18 cellular contexts compared by ENCODE assay signal in genomic region chr2:74017181-74017580, GRCh38. TPM values are rescaled to one million over a fixed set of nuclear protein-coding genes. Genes with fewer than 3 reads are reported as not detected.
DNase-seq lines count a peak whose midpoint lies in the region; ATAC-seq lines count a peak whose summit lies in the region.
"Had no signal": no experiment of that assay in that cellular context is flagged by ENCODE, and none has a peak within 500 bp of the region (broad histone marks: within the 10 kb centered on the region; RNA-seq: fewer than 3 reads in every experiment).

No MANE protein-coding gene starts in this region.

- H3K4me1 Mint-ChIP-seq in immature natural killer cell, result peaks cover 50 to 71% of the 10 kb centered on the region in 2 donors
- peaks cover 25% of the 10 kb centered on the region for H3K4me1 Mint-ChIP-seq in activated T-helper 2 cell treated with anti-CD3 and anti-CD28 coated beads, Interferon-gamma antibody, Interleukin-2, Interleukin-4, amounts not matched to agents 10 μg/mL and 5 μg/mL and 100 μg/mL, durations not matched to agents 14 hours and 24 hours and 36 hours (ENCODE audit: low read depth)

- intact Hi-C loops in activated T-helper 2 cell treated with anti-CD3 and anti-CD28 coated beads, Interferon-gamma antibody, Interleukin-2, Interleukin-4, amounts not matched to agents 10 μg/mL and 5 μg/mL and 100 μg/mL, durations not matched to agents 14 hours and 24 hours and 36 hours (cut with micrococcal nuclease), result no loop called here

- H3K27me3 Mint-ChIP-seq in immature natural killer cell (ENCODE audit: low read depth in 3 of 3), result peaks cover 0 to 2% (median 0%) of the 10 kb centered on the region in 3 donors
- no peaks in the 10 kb centered on the region for H3K27me3 Mint-ChIP-seq in activated T-helper 2 cell treated with anti-CD3 and anti-CD28 coated beads, Interferon-gamma antibody, Interleukin-2, Interleukin-4, amounts not matched to agents 10 μg/mL and 5 μg/mL and 100 μg/mL, durations not matched to agents 14 hours and 24 hours and 36 hours (ENCODE audit: low read depth)
- H3K27me3 Mint-ChIP-seq: dendritic cell treated with granulocyte-macrophage colony-stimulating factor and Interleukin-4, amounts not matched to agents 40 ng/mL and 50 ng/mL, for 4 days had no signal

- no peaks in the 10 kb centered on the region for H3K9me3 Mint-ChIP-seq in immature natural killer cell
- H3K9me3 Mint-ChIP-seq in activated T-helper 2 cell treated with anti-CD3 and anti-CD28 coated beads, Interferon-gamma antibody, Interleukin-2, Interleukin-4, amounts not matched to agents 10 μg/mL and 5 μg/mL and 100 μg/mL, durations not matched to agents 14 hours and 24 hours and 36 hours, result no peaks in the 10 kb centered on the region
- H3K9me3 Mint-ChIP-seq: dendritic cell treated with granulocyte-macrophage colony-stimulating factor and Interleukin-4, amounts not matched to agents 40 ng/mL and 50 ng/mL, for 4 days; GM23338 had no signal

- H3K4me3 Mint-ChIP-seq in immature natural killer cell, result peak overlapping the region; percentile 21 to 59 (median 31)
- no peak overlapping the region for H3K4me3 Mint-ChIP-seq in activated T-helper 2 cell treated with anti-CD3 and anti-CD28 coated beads, Interferon-gamma antibody, Interleukin-2, Interleukin-4, amounts not matched to agents 10 μg/mL and 5 μg/mL and 100 μg/mL, durations not matched to agents 14 hours and 24 hours and 36 hours (ENCODE audit: low read depth)
- H3K4me3 Mint-ChIP-seq: dendritic cell treated with granulocyte-macrophage colony-stimulating factor and Interleukin-4, amounts not matched to agents 40 ng/mL and 50 ng/mL, for 4 days; GM23338 had no signal

- H3K36me3 Mint-ChIP-seq in immature natural killer cell, result peaks cover 0 to 3% (median 0%) of the 10 kb centered on the region in 3 donors
- H3K36me3 Mint-ChIP-seq in activated T-helper 2 cell treated with anti-CD3 and anti-CD28 coated beads, Interferon-gamma antibody, Interleukin-2, Interleukin-4, amounts not matched to agents 10 μg/mL and 5 μg/mL and 100 μg/mL, durations not matched to agents 14 hours and 24 hours and 36 hours (ENCODE audit: low read depth), result peaks cover 15% of the 10 kb centered on the region

- ATAC-seq in GM18858 (IDR thresholded peaks at IDR 0.05; ENCODE audit: unreplicated experiment), result peak; percentile 46
- ATAC-seq in GM19397 (IDR thresholded peaks at IDR 0.05; ENCODE audit: unreplicated experiment), result peak; percentile 57
- ATAC-seq in HG02938 (IDR thresholded peaks at IDR 0.05; ENCODE audit: unreplicated experiment), result peak; percentile 51
- ATAC-seq in GM18519 (IDR thresholded peaks at IDR 0.05; ENCODE audit: low FRiP score, unreplicated experiment), result no peak
- ATAC-seq: GM23338, K562, right cardiac atrium had no signal

- DNase-seq in immature natural killer cell (peak; percentile 71 to 73 (median 71)), hippocampal formation (lab: John Stamatoyannopoulos, UW) (no peak), NCI-H2227 treated with DMSO at 0.1 percent for 48 hours (lab: John Stamatoyannopoulos, UW) (no peak)
- DNase-seq in activated T-helper 2 cell treated with anti-CD3 and anti-CD28 coated beads, Interferon-gamma antibody, Interleukin-2, Interleukin-4, amounts not matched to agents 10 μg/mL and 5 μg/mL and 100 μg/mL, durations not matched to agents 14 hours and 24 hours and 36 hours (ENCODE audit: low spot score), result no peak
- DNase-seq: AML-193; brain microvascular endothelial cell; NCI-H1105 treated with DMSO at 0.1 percent for 48 hours; NK-92 treated with Interleukin-12 subunit alpha and Interleukin-12 subunit beta, amount 100 ng/mL, for 24 hours; right cardiac atrium; stimulated activated CD4-positive, alpha-beta T cell treated with anti-CD3 and anti-CD28 coated beads, Interleukin-1b, Interleukin-23, amount 100 ng/mL, for 48 hours; T-helper 1 cell had no signal

- peak overlapping the region; percentile 24 to 81 (median 73) for H3K27ac Mint-ChIP-seq in immature natural killer cell
- H3K27ac Mint-ChIP-seq in activated T-helper 2 cell treated with anti-CD3 and anti-CD28 coated beads, Interferon-gamma antibody, Interleukin-2, Interleukin-4, amounts not matched to agents 10 μg/mL and 5 μg/mL and 100 μg/mL, durations not matched to agents 14 hours and 24 hours and 36 hours, result no peak overlapping the region
- H3K27ac Mint-ChIP-seq: dendritic cell treated with granulocyte-macrophage colony-stimulating factor and Interleukin-4, amounts not matched to agents 40 ng/mL and 50 ng/mL, for 4 days; GM23338 had no signal

RNA-seq across cellular contexts. Expression of gene TET3, which starts 32.5 kb away (rescaled TPM):
- 1 to 10 TPM in 1 of 3 donors, under 1 TPM in 1, not detected in 1; 0.16 to 1.2 TPM for polyA plus RNA-seq in immature natural killer cell
- 23.5 and 23.6 TPM in 2 replicates for total RNA-seq in activated T-helper 2 cell treated with anti-CD3 and anti-CD28 coated beads, Interferon-gamma antibody, Interleukin-2, Interleukin-4, amounts not matched to agents 10 μg/mL and 5 μg/mL and 100 μg/mL, durations not matched to agents 14 hours and 24 hours and 36 hours

Comparison
In these comparisons a context has a peak if more than half of its experiments do, and no peak if none do; other contexts are left out.
1. DNase-seq: peak in immature natural killer cell (3 of 3); none in hippocampal formation (0 of 2), activated T-helper 2 cell treated with anti-CD3 and anti-CD28 coated beads, Interferon-gamma antibody, Interleukin-2, Interleukin-4, amounts not matched to agents 10 μg/mL and 5 μg/mL and 100 μg/mL, durations not matched to agents 14 hours and 24 hours and 36 hours (single experiment) and NCI-H2227 treated with DMSO at 0.1 percent for 48 hours (single experiment).